Comparison of ENCODE assay signal across 13 cellular contexts in the genomic region with DNA sequence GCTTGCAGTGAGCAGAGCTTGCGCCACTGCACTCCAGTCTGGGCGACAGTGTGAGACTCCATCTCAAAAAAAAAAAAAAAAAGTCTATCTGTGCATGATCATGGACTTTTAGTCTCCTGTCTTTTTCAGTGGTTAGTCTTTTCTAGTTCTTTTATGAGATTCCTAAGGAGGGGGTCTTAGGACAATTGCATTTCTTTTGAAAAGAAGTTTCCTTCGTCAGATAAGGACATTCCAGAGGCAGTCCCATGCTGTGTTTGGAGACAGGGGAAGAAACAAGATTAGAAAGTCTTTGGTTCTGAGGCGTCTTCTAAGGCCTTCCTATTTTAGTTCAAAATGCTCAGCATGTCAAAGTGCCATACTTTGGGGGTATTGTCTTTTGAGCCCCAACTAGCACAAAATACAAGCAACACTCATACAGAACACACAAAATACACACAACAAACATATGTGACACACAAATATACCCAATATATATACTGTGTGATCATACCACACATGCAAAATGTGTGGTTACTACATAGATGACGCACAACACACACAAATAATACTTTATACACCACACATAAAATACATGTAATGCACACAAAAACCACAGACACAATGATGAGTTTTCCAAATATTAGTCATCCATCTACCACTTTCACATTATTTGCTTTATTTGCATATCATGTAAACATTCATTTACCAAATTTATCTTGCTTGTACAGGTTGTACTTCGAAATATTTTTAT.
DNase-seq lines count a peak whose midpoint lies in the region; ATAC-seq and TF ChIP-seq lines count a peak whose summit lies in the region.
"Had no signal": no experiment of that assay in that cellular context is flagged by ENCODE, and none has a peak within 500 bp of the region (broad histone marks: within the 10 kb centered on the region; RNA-seq: fewer than 3 reads in every experiment).

No MANE protein-coding gene starts in this region.

- H4K91ac ChIP-seq in H9 (ENCODE audit: insufficient read length, low read depth, low read length) (no peak overlapping the region), trophoblast cell (ENCODE audit: low read depth, low read length) (no peak overlapping the region)

- H3K4me1 Mint-ChIP-seq in H9 = peaks cover 13 to 16% of the 10 kb centered on the region in 2 experiments

- H3K27me3 ChIP-seq in H9 (ENCODE audit: insufficient read depth, low read length) (no peaks in the 10 kb centered on the region), trophoblast cell (ENCODE audit: insufficient read depth, low read length) (no peaks in the 10 kb centered on the region), Peyer's patch (no peaks in the 10 kb centered on the region)
- H3K27me3 ChIP-seq: BLaER1 had no signal

- no peaks in the 10 kb centered on the region for H3K23me2 ChIP-seq in H9 (ENCODE audit: insufficient read length, low read depth, low read length, poor library complexity, severe bottlenecking)

- H3K4me3 ChIP-seq in astrocyte of the cerebellum (ENCODE audit: low read depth, low read length) = no peak overlapping the region
- H3K4me3 ChIP-seq in trophoblast cell (ENCODE audit: low read depth, low read length) = no peak overlapping the region
- no peak overlapping the region for H3K4me3 ChIP-seq in Peyer's patch
- H3K4me3 ChIP-seq: BLaER1 had no signal

- H3K56ac ChIP-seq in H9 (ENCODE audit: insufficient read length, low read depth, low read length) = no peak overlapping the region

- peak overlapping the region; percentile 36 for H4K12ac ChIP-seq in trophoblast cell (ENCODE audit: low read depth, low read length)

- H2BK120ac ChIP-seq in H9 (ENCODE audit: low read depth, low read length, poor library complexity, severe bottlenecking) (no peak overlapping the region), trophoblast cell (ENCODE audit: insufficient read depth, low read length, poor library complexity) (no peak overlapping the region)

- H2AFZ ChIP-seq in H9 (ENCODE audit: low read length) = no peak overlapping the region
- H2AFZ ChIP-seq in trophoblast cell (ENCODE audit: insufficient read depth, low read length, poor library complexity) = no peak overlapping the region

- H2AK5ac ChIP-seq in H9 (ENCODE audit: insufficient read length, low read length) = no peak overlapping the region
- H2AK5ac ChIP-seq in trophoblast cell (ENCODE audit: low read length) = no peak overlapping the region

- H3K23ac ChIP-seq in H9 (ENCODE audit: insufficient read length, low read depth, low read length) (no peak overlapping the region), trophoblast cell (ENCODE audit: low read length) (no peak overlapping the region)

- no peak overlapping the region for H3K4me2 ChIP-seq in H9 (ENCODE audit: insufficient read depth, insufficient read length, low read length)
- no peak overlapping the region for H3K4me2 ChIP-seq in trophoblast cell (ENCODE audit: low read length)
- H3K4me2 ChIP-seq: BLaER1 had no signal

- no peak overlapping the region for H4K5ac ChIP-seq in H9 (ENCODE audit: insufficient read length, low read depth, low read length)

- H3K36me3 ChIP-seq in trophoblast cell (ENCODE audit: control insufficient read depth in 1 of 2, insufficient read depth in 2 of 2, low read length in 2 of 2) (no peaks in the 10 kb centered on the region), Peyer's patch (no peaks in the 10 kb centered on the region)
- H3K36me3 ChIP-seq: BLaER1 had no signal

- H3K36me3 Mint-ChIP-seq in H9 (ENCODE audit: insufficient read depth in 1 of 3, low read depth in 3 of 3) = no peaks in the 10 kb centered on the region

- intact Hi-C loops in Right ventricle myocardium inferior (cut with DNase I) = no loop called here

- H3K79me2 ChIP-seq in H9 (ENCODE audit: insufficient read depth, low read length) = no peaks in the 10 kb centered on the region
- no peaks in the 10 kb centered on the region for H3K79me2 ChIP-seq in trophoblast cell (ENCODE audit: control insufficient read depth, insufficient read depth, low read length, poor library complexity)

- no peak overlapping the region for H2BK15ac ChIP-seq in H9 (ENCODE audit: low read depth, low read length)

- peaks cover 5% of the 10 kb centered on the region for H3K4me1 ChIP-seq in H9 (ENCODE audit: insufficient read depth, low read length)
- H3K4me1 ChIP-seq in trophoblast cell (ENCODE audit: control insufficient read depth in 1 of 2, insufficient read depth in 2 of 2, low read length in 2 of 2) = peaks cover 0 to 4% of the 10 kb centered on the region in 2 experiments
- no peaks in the 10 kb centered on the region for H3K4me1 ChIP-seq in Peyer's patch
- H3K4me1 ChIP-seq: BLaER1 had no signal

- H4K20me1 ChIP-seq in H9 (ENCODE audit: control insufficient read depth, insufficient read depth, insufficient read length) = no peaks in the 10 kb centered on the region
- H4K20me1 ChIP-seq: BLaER1 had no signal

- TF ChIP-seq CTCF in H9 (conservative IDR thresholded peaks at IDR 0.05) = no peak
- TF ChIP-seq CTCF in astrocyte of the cerebellum (IDR thresholded peaks at IDR 0.05; ENCODE audit: low read depth, low read length, missing control alignments) = no peak
- no peak for TF ChIP-seq CTCF in Peyer's patch (IDR thresholded peaks at IDR 0.05)

- peaks cover 0 to 5% of the 10 kb centered on the region in 2 experiments; a peak in 3 of 5 replicates for H3K9me3 Mint-ChIP-seq in H9

- no peaks in the 10 kb centered on the region for H3K27me3 Mint-ChIP-seq in H9 (ENCODE audit: low read depth)
- H3K27me3 Mint-ChIP-seq: IgD-negative memory B cell had no signal

- H3K4ac ChIP-seq in H9 (ENCODE audit: low read depth, low read length) = no peak overlapping the region
- no peak overlapping the region for H3K4ac ChIP-seq in trophoblast cell (ENCODE audit: low read depth, low read length)

- no peak overlapping the region for H3K14ac ChIP-seq in H9 (ENCODE audit: insufficient read depth, low read length)
- H3K14ac ChIP-seq in trophoblast cell (ENCODE audit: low read length) = no peak overlapping the region

- H2BK12ac ChIP-seq in H9 (ENCODE audit: insufficient read length, low read depth, low read length) (no peak overlapping the region), trophoblast cell (ENCODE audit: low read length) (no peak overlapping the region)

- H3K9ac ChIP-seq in H9 (ENCODE audit: extremely low read depth, insufficient read length, low read length) = no peak overlapping the region
- H3K9ac ChIP-seq in trophoblast cell (ENCODE audit: low read length) = no peak overlapping the region
- H3K9ac ChIP-seq: BLaER1 had no signal

- H2BK5ac ChIP-seq in H9 (ENCODE audit: insufficient read length, low read length) (no peak overlapping the region), trophoblast cell (ENCODE audit: low read depth, low read length, poor library complexity) (no peak overlapping the region)

- ATAC-seq in Right ventricle myocardium inferior = no peak
- ATAC-seq: HCT116 had no signal

- H4K8ac ChIP-seq in H9 (replicated peaks; ENCODE audit: insufficient read length, low read depth, low read length) (no peak overlapping the region), trophoblast cell (ENCODE audit: low read depth, low read length) (peak overlapping the region; percentile 4)

- no peaks in the 10 kb centered on the region for H3K79me1 ChIP-seq in H9 (ENCODE audit: insufficient read depth, low read depth, low read length, poor library complexity, severe bottlenecking)
- H3K79me1 ChIP-seq in trophoblast cell (ENCODE audit: low read length) = peaks cover 5% of the 10 kb centered on the region

- no peak overlapping the region for H2BK20ac ChIP-seq in H9 (ENCODE audit: low read depth, low read length, poor library complexity, severe bottlenecking)

- H3K27ac ChIP-seq in H9 (ENCODE audit: insufficient read length, low read depth, low read length) (no peak overlapping the region), trophoblast cell (ENCODE audit: low read depth, low read length) (peak overlapping the region; percentile 43), Peyer's patch (no peak overlapping the region)
- H3K27ac ChIP-seq: BLaER1 had no signal

- H3K4me3 Mint-ChIP-seq in H9 = no peak overlapping the region
- H3K4me3 Mint-ChIP-seq: IgD-negative memory B cell had no signal

- no peaks in the 10 kb centered on the region for H3K9me3 ChIP-seq in H9 (ENCODE audit: control insufficient read depth, low read depth, low read length)
- H3K9me3 ChIP-seq in trophoblast cell (ENCODE audit: insufficient read depth, low read depth, low read length) = no peaks in the 10 kb centered on the region
- no peaks in the 10 kb centered on the region for H3K9me3 ChIP-seq in Peyer's patch
- H3K9me3 ChIP-seq: BLaER1 had no signal

- no peak overlapping the region for H3T11ph ChIP-seq in H9 (ENCODE audit: low read length)

- WGBS in H9 (ENCODE audit: extremely low coverage, insufficient read length, low lambda C conversion rate) = no CpG with 5 or more reads among the region's 6 CpGs
- no CpG with 5 or more reads among the region's 6 CpGs for WGBS in trophoblast cell (ENCODE audit: extremely low coverage, insufficient coverage, insufficient read length)

- in situ Hi-C loops in astrocyte of the cerebellum (cut with HindIII; ENCODE audit: low sequenced_read_pairs) = no loop called here

- no peak for DNase-seq in H9
- peak; percentile 15 for DNase-seq in astrocyte of the cerebellum (ENCODE audit: low read depth)
- peak; percentile 11 for DNase-seq in iPS DF 4.7 (ENCODE audit: extremely low read depth, low spot score)
- DNase-seq in trophoblast cell = no peak
- no peak for DNase-seq in NCI-H2171 treated with DMSO at 0.1 percent for 48 hours (lab: John Stamatoyannopoulos, UW)
- no peak for DNase-seq in Peyer's patch
- no peak for DNase-seq in Right ventricle myocardium inferior (ENCODE audit: missing footprints)
- DNase-seq: NCI-H187 treated with DMSO at 0.1 percent for 48 hours, NCI-H510A, SHP77 treated with DMSO at 0.1 percent for 48 hours had no signal

- H3K18ac ChIP-seq in H9 (ENCODE audit: insufficient read length, low read depth, low read length) = no peak overlapping the region
- no peak overlapping the region for H3K18ac ChIP-seq in trophoblast cell (ENCODE audit: low read length)

- peak overlapping the region in 2 of 3 experiments; percentile 62 to 76; a peak in 2 of 7 replicates for H3K27ac Mint-ChIP-seq in H9
- H3K27ac Mint-ChIP-seq: IgD-negative memory B cell had no signal

- TF ChIP-seq POLR2A in Peyer's patch (IDR thresholded peaks at IDR 0.05) = no peak

Comparison
In these comparisons a context has a peak if more than half of its experiments do, and no peak if none do; other contexts are left out.
1. DNase-seq: peak in astrocyte of the cerebellum (single experiment) and iPS DF 4.7 (single experiment); none in H9 (single experiment), trophoblast cell (0 of 2), NCI-H2171 treated with DMSO at 0.1 percent for 48 hours (single experiment), Peyer's patch (0 of 3) and Right ventricle myocardium inferior (single experiment).